In the genomic region with DNA sequence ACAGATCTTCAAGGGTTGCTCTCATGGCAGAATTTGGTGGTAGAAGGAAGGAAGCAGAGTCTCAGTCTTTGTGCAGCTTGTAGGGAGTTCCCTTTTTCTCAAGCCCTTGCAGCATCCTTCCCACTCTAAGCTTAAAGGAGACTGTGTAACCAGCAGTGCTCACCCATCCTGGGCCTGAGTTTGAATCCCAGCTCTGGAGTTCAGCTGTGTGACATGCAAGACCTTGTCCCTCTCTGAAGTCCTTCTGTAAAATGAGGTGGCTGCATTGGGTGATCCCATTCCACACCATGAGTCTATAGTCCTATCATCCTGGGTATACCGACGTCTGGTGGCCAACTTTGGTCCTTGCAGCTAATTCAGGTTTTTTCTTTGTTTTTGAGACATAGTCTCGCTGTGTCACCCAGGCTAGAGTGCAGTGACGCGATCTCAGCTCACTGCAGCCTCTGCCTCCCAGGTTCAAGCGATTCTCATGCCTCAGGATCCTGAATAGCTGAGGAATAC, we compare ENCODE assay signal across 8 cellular contexts. TPM values are rescaled to one million over a fixed set of nuclear protein-coding genes. Genes with fewer than 3 reads are reported as not detected.
A peak's percentile ranks its signal among the peaks of the same experiment; 100 is the strongest.
DNase-seq lines count a peak whose midpoint lies in the region; ATAC-seq, FAIRE-seq and TF ChIP-seq lines count a peak whose summit lies in the region.

No MANE protein-coding gene starts in this region.

- no peak for FAIRE-seq in H1 (lab: Jason Lieb, UNC)

- no TSS peak for BruUV-seq in A673 (replicated peaks; lab: Mats Ljungman, UMichigan)

- H3K27me3 ChIP-seq in A673 (replicated peaks; ENCODE audit: insufficient read depth, low read depth, low read length, poor library complexity) (no peaks in the 10 kb centered on the region), H1 (replicated peaks in 1 of 4; ENCODE audit: control insufficient read depth in 3 of 4, extremely low read depth in 1 of 4, insufficient read depth in 3 of 4, low read length in 3 of 4) (no peaks in the 10 kb centered on the region), osteoblast (ENCODE audit: insufficient read depth, low read length) (no peaks in the 10 kb centered on the region), MG63 (peaks cover 15% of the 10 kb centered on the region), suprapubic skin (peaks cover under 1% of the 10 kb centered on the region)

- H3K4me2 ChIP-seq in H1 (ENCODE audit: insufficient read depth in 1 of 2, low read depth in 2 of 2, low read length in 2 of 2): no peak overlapping the region
- no peak overlapping the region for H3K4me2 ChIP-seq in osteoblast (ENCODE audit: insufficient read depth, low read length)

- H3K36me3 ChIP-seq in A673 (ENCODE audit: insufficient read depth, low read length, poor library complexity, severe bottlenecking) (no peaks in the 10 kb centered on the region), H1 (ENCODE audit: control insufficient read depth in 2 of 4, insufficient read depth in 4 of 4, low read length in 3 of 4) (peaks cover 0 to 6% (median 2%) of the 10 kb centered on the region in 4 experiments; a peak in 2 of 8 replicates), osteoblast (ENCODE audit: insufficient read depth, low read length) (no peaks in the 10 kb centered on the region), MG63 (no peaks in the 10 kb centered on the region), suprapubic skin (no peaks in the 10 kb centered on the region)

- H2AK5ac ChIP-seq in H1 (ENCODE audit: low read depth, low read length): no peak overlapping the region

- H3K4me1 ChIP-seq in A673 (ENCODE audit: insufficient read depth, low read length, poor library complexity, severe bottlenecking) (no peaks in the 10 kb centered on the region), H1 (replicated peaks in 1 of 4; ENCODE audit: control insufficient read depth in 3 of 4, insufficient read depth in 4 of 4, low read length in 3 of 4) (peaks cover 0 to 13% (median 4%) of the 10 kb centered on the region in 4 experiments; a peak in 6 of 7 replicates), osteoblast (ENCODE audit: insufficient read depth, low read length) (no peaks in the 10 kb centered on the region), suprapubic skin (no peaks in the 10 kb centered on the region)

- TF ChIP-seq RAD21 in H1 (IDR thresholded peaks at IDR 0.05 in 1 of 2, conservative IDR thresholded peaks at IDR 0.05 in 1 of 2; ENCODE audit: low read depth in 2 of 2, low read length in 2 of 2): peak; percentile 54 to 69

- TF ChIP-seq CTCF in A673 (conservative IDR thresholded peaks at IDR 0.05; ENCODE audit: low read depth, low read length): peak; percentile 46
- peak; percentile 51 for TF ChIP-seq CTCF in GM13976 (IDR thresholded peaks at IDR 0.05; ENCODE audit: borderline replicate concordance, control extremely low read depth, extremely low read depth, insufficient read depth, missing control alignments)
- TF ChIP-seq CTCF in H1 (IDR thresholded peaks at IDR 0.05; ENCODE audit: control extremely low read depth in 1 of 3, insufficient read depth in 1 of 3, low read depth in 1 of 3, low read length in 3 of 3): peak; percentile 7 to 77 (median 64)
- peak; percentile 60 for TF ChIP-seq CTCF in osteoblast (IDR thresholded peaks at IDR 0.05; ENCODE audit: extremely low read depth, low read depth, low read length)
- peak in 1 of 2 donors; percentile 18 for TF ChIP-seq CTCF in suprapubic skin (IDR thresholded peaks at IDR 0.05)

- no peak for ATAC-seq in HG03135 (IDR thresholded peaks at IDR 0.05; ENCODE audit: unreplicated experiment)

- 0 out of 2 replicates have a peak overlapping the region, but pooled peaks have one; percentile 32 for H2BK5ac ChIP-seq in H1 (ENCODE audit: low read depth, low read length)

- no peak overlapping the region for H3K9ac ChIP-seq in H1 (replicated peaks in 1 of 4; ENCODE audit: extremely low read depth in 1 of 4, low read depth in 3 of 4, low read length in 3 of 4)

- WGBS in H1 (ENCODE audit: extremely low coverage in 1 of 2, insufficient coverage in 1 of 2, insufficient read length in 1 of 2, insufficient replicate concordance in 2 of 2, low coverage in 1 of 2, low lambda C conversion rate in 2 of 2, missing lambda C conversion rate in 1 of 2), 2 experiments: 56% methylated on average over 6 of the region's 6 CpGs; no CpG with 5 or more reads in 1 of the 2 experiments
- WGBS in suprapubic skin: 65% methylated on average over 6 of the region's 6 CpGs

- no peak overlapping the region; the same call in 1 of the 2 replicates for H3K18ac ChIP-seq in H1 (ENCODE audit: extremely low read depth, low read length)

- H3K79me1 ChIP-seq in H1 (ENCODE audit: low read depth, low read length): no peaks in the 10 kb centered on the region

- H2BK20ac ChIP-seq in H1 (ENCODE audit: low read length): no peak overlapping the region

- no peak overlapping the region for H4K91ac ChIP-seq in H1 (replicated peaks; ENCODE audit: insufficient read length, low read length)

- no peak overlapping the region for H2BK120ac ChIP-seq in H1 (replicated peaks; ENCODE audit: low read depth, low read length)

- no peak overlapping the region for H3K27ac ChIP-seq in A673 (ENCODE audit: low read depth, low read length, poor library complexity, severe bottlenecking)
- H3K27ac ChIP-seq in H1 (ENCODE audit: low read depth, low read length): no peak overlapping the region
- H3K27ac ChIP-seq in osteoblast (ENCODE audit: low read depth, low read length): no peak overlapping the region
- H3K27ac ChIP-seq in suprapubic skin: no peak overlapping the region

- intact Hi-C loops in A673 (cut with micrococcal nuclease; ENCODE audit: unreplicated experiment): no loop called here

- no peak overlapping the region for H3K4me3 ChIP-seq in A673 (ENCODE audit: low read depth, low read length, poor library complexity, severe bottlenecking)
- H3K4me3 ChIP-seq in H1 (ENCODE audit: extremely low read depth in 1 of 4, insufficient read depth in 2 of 4, low read depth in 3 of 4, low read length in 4 of 4): no peak overlapping the region
- H3K4me3 ChIP-seq in osteoblast (ENCODE audit: insufficient read depth, low read length): no peak overlapping the region
- no peak overlapping the region for H3K4me3 ChIP-seq in MG63
- H3K4me3 ChIP-seq in suprapubic skin: no peak overlapping the region

- peaks cover 2% of the 10 kb centered on the region; the same call in 1 of the 2 replicates for H3K23me2 ChIP-seq in H1 (ENCODE audit: low read depth, low read length)

- H3K14ac ChIP-seq in H1 (ENCODE audit: insufficient read length): no peak overlapping the region

- TF ChIP-seq POLR2A in H1 (IDR thresholded peaks at IDR 0.05; ENCODE audit: control extremely low read depth in 1 of 2, low read depth in 2 of 2, low read length in 2 of 2): no peak
- no peak for TF ChIP-seq POLR2A in suprapubic skin (IDR thresholded peaks at IDR 0.05)

- H4K5ac ChIP-seq in H1 (ENCODE audit: insufficient read length, low read depth, low read length): no peak overlapping the region

- H2BK12ac ChIP-seq in H1 (ENCODE audit: low read depth, low read length): no peak overlapping the region

- in situ Hi-C loops in GM13976 (cut with MboI; ENCODE audit: low sequenced_read_pairs, unreplicated experiment) (no loop called here), SK-MEL-5 (cut with HindIII; ENCODE audit: low pct_unique_long_range_greater_than_20kb, low sequenced_read_pairs) (no loop called here)

- H4K20me1 ChIP-seq in H1 (replicated peaks in 1 of 2; ENCODE audit: control insufficient read depth in 1 of 2, insufficient read depth in 2 of 2, low read length in 2 of 2): no peaks in the 10 kb centered on the region
- no peaks in the 10 kb centered on the region for H4K20me1 ChIP-seq in osteoblast (ENCODE audit: insufficient read depth, low read length)

- no peak overlapping the region for H2BK15ac ChIP-seq in H1 (ENCODE audit: low read length)

- no peak overlapping the region for H4K8ac ChIP-seq in H1 (ENCODE audit: extremely low read depth, insufficient read depth, low read length)

- POLR2A ChIA-PET in A673 (lab: Charles Lee; ENCODE audit: low non-redundant PET) (no interaction called here), H1 (lab: Charles Lee; ENCODE audit: partially characterized antibody) (interaction anchor here (1.0 to 2.1 kb wide), 3 partner anchors 10 to 42 kb away, joined by 3 to 9 read pairs (median 4); a partner anchor contains a TSS)

- H2AFZ ChIP-seq in H1 (ENCODE audit: low read length): no peak overlapping the region
- H2AFZ ChIP-seq in osteoblast (ENCODE audit: low read length): no peak overlapping the region

- H3K4ac ChIP-seq in H1 (replicated peaks; ENCODE audit: insufficient read length, low read depth, low read length): no peak overlapping the region

- CTCF ChIA-PET in A673 (lab: Charles Lee) (interaction anchor here (0.8 kb wide), 1 partner anchor 14 kb away, joined by 3 read pairs; no protein-coding TSS in a partner anchor), H1 (lab: Charles Lee; ENCODE audit: partially characterized antibody) (interaction anchor here (0.6 to 7.5 kb wide), 21 partner anchors 11 to 576 kb away, joined by 3 to 74 read pairs (median 4); a partner anchor contains a TSS)

- no peak for TF ChIP-seq EP300 in H1 (IDR thresholded peaks at IDR 0.05; ENCODE audit: borderline replicate concordance in 1 of 2, low read depth in 2 of 2, low read length in 2 of 2)
- no peak for TF ChIP-seq EP300 in suprapubic skin (IDR thresholded peaks at IDR 0.05)

- DNase-seq in A673 (ENCODE audit: low spot score) (no peak), GM13976 (ENCODE audit: low spot score) (peak; percentile 63), SK-MEL-5 (ENCODE audit: low read depth, low spot score) (peak; percentile 70), H1 (ENCODE audit: low read depth in 1 of 2, low spot score in 2 of 2) (no peak), osteoblast (ENCODE audit: insufficient read length, low spot score, missing footprints) (peak; percentile 90), MG63 (no peak), suprapubic skin (ENCODE audit: low spot score in 2 of 2) (no peak)

- H3K23ac ChIP-seq in H1 (ENCODE audit: insufficient read length): no peak overlapping the region

- H3K79me2 ChIP-seq in H1 (ENCODE audit: control insufficient read depth in 1 of 2, insufficient read depth in 2 of 2, low read length in 2 of 2): no peaks in the 10 kb centered on the region
- H3K79me2 ChIP-seq in osteoblast (ENCODE audit: insufficient read depth, low read length): no peaks in the 10 kb centered on the region

- H3K9me3 ChIP-seq in A673 (ENCODE audit: low read depth, low read length, poor library complexity, severe bottlenecking) (no peaks in the 10 kb centered on the region), H1 (ENCODE audit: insufficient read depth in 2 of 2, low read depth in 1 of 2, low read length in 1 of 2) (peaks cover 9 to 18% of the 10 kb centered on the region in 2 experiments; a peak in 3 of 4 replicates), osteoblast (ENCODE audit: low read depth, low read length) (no peaks in the 10 kb centered on the region), MG63 (0 out of 2 replicates have a peak, but pooled peaks cover 2% of the 10 kb centered on the region), suprapubic skin (no peaks in the 10 kb centered on the region)

- H3K56ac ChIP-seq in H1 (replicated peaks; ENCODE audit: insufficient read length, low read depth, low read length): no peak overlapping the region

RNA-seq across cellular contexts. Expression of a gene that starts 9.8 kb away (rescaled TPM):
- total RNA-seq in A673 (2021) (not detected in 2 replicates), osteoblast (not detected in 2 replicates), suprapubic skin (1 to 10 TPM; 1.2 to 3.5 (median 1.6) TPM)
- total RNA-seq in SK-MEL-5 (2014; rRNA removed; shearing (Covaris generic)): not detected in 2 replicates
- not detected in 2 replicates for polyA plus RNA-seq in SK-MEL-5 (2015; cell fraction: cytosol; rRNA removed)
- not detected in 2 replicates for polyA plus RNA-seq in SK-MEL-5 (2015; cell fraction: nucleus; rRNA removed)
- not detected in 2 replicates for total RNA-seq in H1 (2021; fragmentation: NEBNext Ultra II Directional; extraction: Animal tissue kit (Norgen Biotek cat#: 25700))
- polyA plus RNA-seq in H1 (2011; rRNA removed): 0.06 TPM in 1 of 2 replicates, not detected in the other
- 0.05 TPM for polyA plus RNA-seq in H1 (2011; cell fraction: cytosol; rRNA removed)
- polyA plus RNA-seq in H1 (2011; cell fraction: nucleus; rRNA removed): not detected
- 0.68 to 1.4 TPM (median 0.97 TPM) in 4 replicates for polyA plus RNA-seq in H1 (2012, experiment 1 of 2)
- 0.33 TPM for polyA plus RNA-seq in H1 (2012, experiment 2 of 2)
- polyA plus RNA-seq in H1 (2013, experiment 1 of 2): 0.08 TPM
- 0.04 TPM for polyA plus RNA-seq in H1 (2013, experiment 2 of 2)
- polyA minus RNA-seq in H1 (2011; rRNA and poly(A)+ RNA removed): not detected in 2 replicates
- not detected for polyA minus RNA-seq in H1 (2011; cell fraction: cytosol; rRNA and poly(A)+ RNA removed)
- polyA minus RNA-seq in H1 (2011; cell fraction: nucleus; rRNA and poly(A)+ RNA removed): not detected
- total RNA-seq in MG63 (2014; rRNA removed; shearing (Covaris generic); ENCODE audit: low replicate concordance): not detected in 2 replicates

RNA-seq across cellular contexts. Expression of a gene that starts 17.3 kb away (rescaled TPM):
- not detected in 2 replicates for total RNA-seq in A673 (2021)
- total RNA-seq in SK-MEL-5 (2014; rRNA removed; shearing (Covaris generic)): not detected in 2 replicates
- not detected in 2 replicates for polyA plus RNA-seq in SK-MEL-5 (2015; cell fraction: cytosol; rRNA removed)
- polyA plus RNA-seq in SK-MEL-5 (2015; cell fraction: nucleus; rRNA removed): not detected in 2 replicates
- 1.7 and 2.4 TPM in 2 replicates for total RNA-seq in H1 (2021; fragmentation: NEBNext Ultra II Directional; extraction: Animal tissue kit (Norgen Biotek cat#: 25700))
- polyA plus RNA-seq in H1 (2011; rRNA removed): 2.1 and 2.3 TPM in 2 replicates
- polyA plus RNA-seq in H1 (2011; cell fraction: cytosol; rRNA removed): 2.2 TPM
- 1.4 TPM for polyA plus RNA-seq in H1 (2011; cell fraction: nucleus; rRNA removed)
- polyA plus RNA-seq in H1 (2012, experiment 1 of 2): 3.3 to 4.6 TPM (median 3.9 TPM) in 4 replicates
- polyA plus RNA-seq in H1 (2012, experiment 2 of 2): 4.1 TPM
- polyA plus RNA-seq in H1 (2013, experiment 1 of 2): 4.3 TPM
- 4.6 TPM for polyA plus RNA-seq in H1 (2013, experiment 2 of 2)
- polyA minus RNA-seq in H1 (2011; rRNA and poly(A)+ RNA removed): 0.50 and 0.73 TPM in 2 replicates
- polyA minus RNA-seq in H1 (2011; cell fraction: cytosol; rRNA and poly(A)+ RNA removed): 2.9 TPM
- 1.7 TPM for polyA minus RNA-seq in H1 (2011; cell fraction: nucleus; rRNA and poly(A)+ RNA removed)
- total RNA-seq in osteoblast: not detected in 2 replicates
- not detected in 2 replicates for total RNA-seq in MG63 (2014; rRNA removed; shearing (Covaris generic); ENCODE audit: low replicate concordance)
- total RNA-seq in suprapubic skin: not detected

RNA-seq across cellular contexts. Expression of a gene that starts 19.9 kb away (rescaled TPM):
- not detected in 2 replicates for total RNA-seq in A673 (2021)
- total RNA-seq in SK-MEL-5 (2014; rRNA removed; shearing (Covaris generic)): not detected in 2 replicates
- not detected in 2 replicates for polyA plus RNA-seq in SK-MEL-5 (2015; cell fraction: cytosol; rRNA removed)
- not detected in 2 replicates for polyA plus RNA-seq in SK-MEL-5 (2015; cell fraction: nucleus; rRNA removed)
- total RNA-seq in H1 (2021; fragmentation: NEBNext Ultra II Directional; extraction: Animal tissue kit (Norgen Biotek cat#: 25700)): not detected in 2 replicates
- 0.13 TPM in 1 of 2 replicates, not detected in the other for polyA plus RNA-seq in H1 (2011; rRNA removed)
- 0.17 TPM for polyA plus RNA-seq in H1 (2011; cell fraction: cytosol; rRNA removed)
- not detected for polyA plus RNA-seq in H1 (2011; cell fraction: nucleus; rRNA removed)
- polyA plus RNA-seq in H1 (2012, experiment 1 of 2): 0.28 TPM in 1 of 4 replicates, not detected in the others
- not detected for polyA plus RNA-seq in H1 (2012, experiment 2 of 2)
- not detected for polyA plus RNA-seq in H1 (2013, experiment 1 of 2)
- polyA plus RNA-seq in H1 (2013, experiment 2 of 2): not detected
- not detected in 2 replicates for polyA minus RNA-seq in H1 (2011; rRNA and poly(A)+ RNA removed)
- not detected for polyA minus RNA-seq in H1 (2011; cell fraction: cytosol; rRNA and poly(A)+ RNA removed)
- polyA minus RNA-seq in H1 (2011; cell fraction: nucleus; rRNA and poly(A)+ RNA removed): not detected
- not detected in 2 replicates for total RNA-seq in osteoblast
- total RNA-seq in MG63 (2014; rRNA removed; shearing (Covaris generic); ENCODE audit: low replicate concordance): not detected in 2 replicates
- not detected for total RNA-seq in suprapubic skin

RNA-seq across cellular contexts. Expression of a gene that starts 35.2 kb away (rescaled TPM):
- total RNA-seq in A673 (2021) (not detected in 2 replicates), osteoblast (not detected in 2 replicates), suprapubic skin (not detected)
- not detected in 2 replicates for total RNA-seq in SK-MEL-5 (2014; rRNA removed; shearing (Covaris generic))
- polyA plus RNA-seq in SK-MEL-5 (2015; cell fraction: cytosol; rRNA removed): not detected in 2 replicates
- not detected in 2 replicates for polyA plus RNA-seq in SK-MEL-5 (2015; cell fraction: nucleus; rRNA removed)
- total RNA-seq in H1 (2021; fragmentation: NEBNext Ultra II Directional; extraction: Animal tissue kit (Norgen Biotek cat#: 25700)): not detected in 2 replicates
- not detected in 2 replicates for polyA plus RNA-seq in H1 (2011; rRNA removed)
- polyA plus RNA-seq in H1 (2011; cell fraction: cytosol; rRNA removed): not detected
- polyA plus RNA-seq in H1 (2011; cell fraction: nucleus; rRNA removed): not detected
- polyA plus RNA-seq in H1 (2012, experiment 1 of 2): not detected in 4 replicates
- polyA plus RNA-seq in H1 (2012, experiment 2 of 2): not detected
- polyA plus RNA-seq in H1 (2013, experiment 1 of 2): not detected
- not detected for polyA plus RNA-seq in H1 (2013, experiment 2 of 2)
- not detected in 2 replicates for polyA minus RNA-seq in H1 (2011; rRNA and poly(A)+ RNA removed)
- polyA minus RNA-seq in H1 (2011; cell fraction: cytosol; rRNA and poly(A)+ RNA removed): not detected
- not detected for polyA minus RNA-seq in H1 (2011; cell fraction: nucleus; rRNA and poly(A)+ RNA removed)
- total RNA-seq in MG63 (2014; rRNA removed; shearing (Covaris generic); ENCODE audit: low replicate concordance): not detected in 2 replicates

RNA-seq across cellular contexts. Expression of a gene that starts 38.9 kb away (rescaled TPM):
- total RNA-seq in A673 (2021) (not detected in 2 replicates), osteoblast (not detected in 2 replicates), suprapubic skin (not detected)
- total RNA-seq in SK-MEL-5 (2014; rRNA removed; shearing (Covaris generic)): not detected in 2 replicates
- polyA plus RNA-seq in SK-MEL-5 (2015; cell fraction: cytosol; rRNA removed): not detected in 2 replicates
- polyA plus RNA-seq in SK-MEL-5 (2015; cell fraction: nucleus; rRNA removed): not detected in 2 replicates
- 0.56 and 1.0 TPM in 2 replicates for total RNA-seq in H1 (2021; fragmentation: NEBNext Ultra II Directional; extraction: Animal tissue kit (Norgen Biotek cat#: 25700))
- polyA plus RNA-seq in H1 (2011; rRNA removed): 0.21 TPM in 1 of 2 replicates, not detected in the other
- 0.26 TPM for polyA plus RNA-seq in H1 (2011; cell fraction: cytosol; rRNA removed)
- 1.2 TPM for polyA plus RNA-seq in H1 (2011; cell fraction: nucleus; rRNA removed)
- 1.4 to 2.7 TPM (median 1.7 TPM) in 4 replicates for polyA plus RNA-seq in H1 (2012, experiment 1 of 2)
- not detected for polyA plus RNA-seq in H1 (2012, experiment 2 of 2)
- polyA plus RNA-seq in H1 (2013, experiment 1 of 2): 6.6 TPM
- polyA plus RNA-seq in H1 (2013, experiment 2 of 2): 4.6 TPM
- not detected in 2 replicates for polyA minus RNA-seq in H1 (2011; rRNA and poly(A)+ RNA removed)
- polyA minus RNA-seq in H1 (2011; cell fraction: cytosol; rRNA and poly(A)+ RNA removed): not detected
- polyA minus RNA-seq in H1 (2011; cell fraction: nucleus; rRNA and poly(A)+ RNA removed): not detected
- not detected in 2 replicates for total RNA-seq in MG63 (2014; rRNA removed; shearing (Covaris generic); ENCODE audit: low replicate concordance)

Comparison
In these comparisons a context has a peak if more than half of its experiments do, and no peak if none do; other contexts are left out.
1. DNase-seq: peak in GM13976 (single experiment), SK-MEL-5 (single experiment) and osteoblast (single experiment); none in A673 (single experiment), H1 (0 of 2), MG63 (single experiment) and suprapubic skin (0 of 2).